ENCODE assay signal across 1 cellular context in genomic region chr7:131057015-131057518, GRCh38.
A peak's percentile ranks its signal among the peaks of the same experiment; 100 is the strongest.
TF ChIP-seq lines count a peak whose summit lies in the region.

No MANE protein-coding gene starts in this region.

TF ChIP-seq in HepG2, 621 proteins besides CTCF, POLR2A, EP300 and RAD21 (continued from another document and continues in another):
- TF ChIP-seq, protein P1, sequence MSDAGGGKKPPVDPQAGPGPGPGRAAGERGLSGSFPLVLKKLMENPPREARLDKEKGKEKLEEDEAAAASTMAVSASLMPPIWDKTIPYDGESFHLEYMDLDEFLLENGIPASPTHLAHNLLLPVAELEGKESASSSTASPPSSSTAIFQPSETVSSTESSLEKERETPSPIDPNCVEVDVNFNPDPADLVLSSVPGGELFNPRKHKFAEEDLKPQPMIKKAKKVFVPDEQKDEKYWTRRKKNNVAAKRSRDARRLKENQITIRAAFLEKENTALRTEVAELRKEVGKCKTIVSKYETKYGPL (CRISPR knock-in tag; IDR thresholded peaks at IDR 0.05): peak; percentile 92
- TF ChIP-seq ZNF3 (CRISPR knock-in tag; IDR thresholded peaks at IDR 0.05) (0 out of 2 replicates have a peak, but pooled peaks have one; percentile 21), ZNF788 (CRISPR knock-in tag; IDR thresholded peaks at IDR 0.05; ENCODE audit: borderline replicate concordance) (peak; percentile 21; the same call in 1 of the 2 replicates), YEATS4 (CRISPR knock-in tag; IDR thresholded peaks at IDR 0.05; ENCODE audit: borderline replicate concordance) (peak; percentile 58; the same call in 1 of the 2 replicates), SAP130 (CRISPR knock-in tag; IDR thresholded peaks at IDR 0.05; ENCODE audit: low read depth) (peak; percentile 90), ZBTB3 (CRISPR knock-in tag; IDR thresholded peaks at IDR 0.05; ENCODE audit: borderline replicate concordance, low read depth) (no peak), HNF1B (CRISPR knock-in tag; IDR thresholded peaks at IDR 0.05) (peak; percentile 75), NFIC (IDR thresholded peaks at IDR 0.05; ENCODE audit: low read length) (peak; percentile 94), ZNF549 (CRISPR knock-in tag; IDR thresholded peaks at IDR 0.05) (no peak), ATAD3A (CRISPR knock-in tag; IDR thresholded peaks at IDR 0.05) (no peak), FIP1L1 (IDR thresholded peaks at IDR 0.05; ENCODE audit: borderline replicate concordance, insufficient read depth, low read depth, low read length) (no peak), RFX3 (CRISPR knock-in tag; IDR thresholded peaks at IDR 0.05) (peak; percentile 46; the same call in 1 of the 2 replicates), MEIS2 (CRISPR knock-in tag; IDR thresholded peaks at IDR 0.05) (0 out of 2 replicates have a peak, but pooled peaks have one; percentile 61), HOXA3 (CRISPR knock-in tag; IDR thresholded peaks at IDR 0.05) (no peak; the same call in 1 of the 2 replicates), ZNF737 (CRISPR knock-in tag; IDR thresholded peaks at IDR 0.05; ENCODE audit: borderline replicate concordance) (no peak), MLXIP (CRISPR knock-in tag; IDR thresholded peaks at IDR 0.05; ENCODE audit: borderline replicate concordance) (peak; percentile 96), POGZ (CRISPR knock-in tag; IDR thresholded peaks at IDR 0.05) (peak; percentile 81), GFI1 (CRISPR knock-in tag; IDR thresholded peaks at IDR 0.05; ENCODE audit: borderline replicate concordance) (peak; percentile 64; the same call in 1 of the 2 replicates), NFYB (CRISPR knock-in tag; IDR thresholded peaks at IDR 0.05) (no peak), ZFYVE20 (CRISPR knock-in tag; IDR thresholded peaks at IDR 0.05; ENCODE audit: borderline replicate concordance, low read depth) (no peak), ZHX2 (IDR thresholded peaks at IDR 0.05; ENCODE audit: low read depth) (no peak), ZHX2 (CRISPR knock-in tag; IDR thresholded peaks at IDR 0.05; ENCODE audit: borderline replicate concordance) (no peak; the same call in 1 of the 2 replicates), KAT2B (IDR thresholded peaks at IDR 0.05; ENCODE audit: borderline replicate concordance, low read depth, low read length) (no peak), TBX3 (IDR thresholded peaks at IDR 0.05; ENCODE audit: borderline replicate concordance) (no peak), SALL2 (CRISPR knock-in tag; IDR thresholded peaks at IDR 0.05) (no peak), ZSCAN12 (CRISPR knock-in tag; IDR thresholded peaks at IDR 0.05) (no peak), PAWR (CRISPR knock-in tag; IDR thresholded peaks at IDR 0.05; ENCODE audit: borderline replicate concordance) (no peak), MED13 (CRISPR knock-in tag; IDR thresholded peaks at IDR 0.05) (peak; percentile 59; the same call in 1 of the 2 replicates), ZNF431 (CRISPR knock-in tag; IDR thresholded peaks at IDR 0.05; ENCODE audit: borderline replicate concordance, low read depth) (no peak), DZIP1 (CRISPR knock-in tag; IDR thresholded peaks at IDR 0.05) (no peak), SALL1 (CRISPR knock-in tag; IDR thresholded peaks at IDR 0.05) (peak; percentile 57; the same call in 1 of the 2 replicates), ZFP62 (CRISPR knock-in tag; IDR thresholded peaks at IDR 0.05) (no peak), HNRNPUL1 (IDR thresholded peaks at IDR 0.05; ENCODE audit: low read depth, low read length) (no peak), ZNF570 (CRISPR knock-in tag; IDR thresholded peaks at IDR 0.05; ENCODE audit: borderline replicate concordance) (no peak), EED (CRISPR knock-in tag; IDR thresholded peaks at IDR 0.05) (no peak), NPAS2 (CRISPR knock-in tag; IDR thresholded peaks at IDR 0.05; ENCODE audit: borderline replicate concordance) (no peak), PPARG (CRISPR knock-in tag; conservative IDR thresholded peaks at IDR 0.05) (peak; percentile 71), PHF5A (CRISPR knock-in tag; IDR thresholded peaks at IDR 0.05; ENCODE audit: low read depth, unreplicated experiment) (no peak), ZMYM4 (CRISPR knock-in tag; IDR thresholded peaks at IDR 0.05) (peak; percentile 84), ZFP36L1 (CRISPR knock-in tag; IDR thresholded peaks at IDR 0.05) (peak; percentile 95; the same call in 1 of the 2 replicates), ZBTB21 (CRISPR knock-in tag; IDR thresholded peaks at IDR 0.05) (peak; percentile 38; the same call in 1 of the 2 replicates), ASH2L (IDR thresholded peaks at IDR 0.05; ENCODE audit: insufficient read length, low read depth, low read length) (peak; percentile 27), KMT2B (CRISPR knock-in tag; IDR thresholded peaks at IDR 0.05) (peak; percentile 69), CENPBD1 (CRISPR knock-in tag; IDR thresholded peaks at IDR 0.05; ENCODE audit: borderline replicate concordance, low read depth) (no peak), HOXD1 (CRISPR knock-in tag; IDR thresholded peaks at IDR 0.05) (no peak; the same call in 1 of the 2 replicates), ZNF670 (CRISPR knock-in tag; IDR thresholded peaks at IDR 0.05; ENCODE audit: borderline replicate concordance) (0 out of 2 replicates have a peak, but pooled peaks have one; percentile 66), CC2D1A (CRISPR knock-in tag; IDR thresholded peaks at IDR 0.05) (no peak)
- TF ChIP-seq, protein P2, sequence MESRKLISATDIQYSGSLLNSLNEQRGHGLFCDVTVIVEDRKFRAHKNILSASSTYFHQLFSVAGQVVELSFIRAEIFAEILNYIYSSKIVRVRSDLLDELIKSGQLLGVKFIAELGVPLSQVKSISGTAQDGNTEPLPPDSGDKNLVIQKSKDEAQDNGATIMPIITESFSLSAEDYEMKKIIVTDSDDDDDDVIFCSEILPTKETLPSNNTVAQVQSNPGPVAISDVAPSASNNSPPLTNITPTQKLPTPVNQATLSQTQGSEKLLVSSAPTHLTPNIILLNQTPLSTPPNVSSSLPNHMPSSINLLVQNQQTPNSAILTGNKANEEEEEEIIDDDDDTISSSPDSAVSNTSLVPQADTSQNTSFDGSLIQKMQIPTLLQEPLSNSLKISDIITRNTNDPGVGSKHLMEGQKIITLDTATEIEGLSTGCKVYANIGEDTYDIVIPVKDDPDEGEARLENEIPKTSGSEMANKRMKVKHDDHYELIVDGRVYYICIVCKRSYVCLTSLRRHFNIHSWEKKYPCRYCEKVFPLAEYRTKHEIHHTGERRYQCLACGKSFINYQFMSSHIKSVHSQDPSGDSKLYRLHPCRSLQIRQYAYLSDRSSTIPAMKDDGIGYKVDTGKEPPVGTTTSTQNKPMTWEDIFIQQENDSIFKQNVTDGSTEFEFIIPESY (CRISPR knock-in tag; IDR thresholded peaks at IDR 0.05): 0 out of 2 replicates have a peak, but pooled peaks have one; percentile 24
- TF ChIP-seq, protein P3, sequence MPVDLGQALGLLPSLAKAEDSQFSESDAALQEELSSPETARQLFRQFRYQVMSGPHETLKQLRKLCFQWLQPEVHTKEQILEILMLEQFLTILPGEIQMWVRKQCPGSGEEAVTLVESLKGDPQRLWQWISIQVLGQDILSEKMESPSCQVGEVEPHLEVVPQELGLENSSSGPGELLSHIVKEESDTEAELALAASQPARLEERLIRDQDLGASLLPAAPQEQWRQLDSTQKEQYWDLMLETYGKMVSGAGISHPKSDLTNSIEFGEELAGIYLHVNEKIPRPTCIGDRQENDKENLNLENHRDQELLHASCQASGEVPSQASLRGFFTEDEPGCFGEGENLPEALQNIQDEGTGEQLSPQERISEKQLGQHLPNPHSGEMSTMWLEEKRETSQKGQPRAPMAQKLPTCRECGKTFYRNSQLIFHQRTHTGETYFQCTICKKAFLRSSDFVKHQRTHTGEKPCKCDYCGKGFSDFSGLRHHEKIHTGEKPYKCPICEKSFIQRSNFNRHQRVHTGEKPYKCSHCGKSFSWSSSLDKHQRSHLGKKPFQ (CRISPR knock-in tag; IDR thresholded peaks at IDR 0.05; ENCODE audit: insufficient replicate concordance): no peak
- TF ChIP-seq, protein P4, sequence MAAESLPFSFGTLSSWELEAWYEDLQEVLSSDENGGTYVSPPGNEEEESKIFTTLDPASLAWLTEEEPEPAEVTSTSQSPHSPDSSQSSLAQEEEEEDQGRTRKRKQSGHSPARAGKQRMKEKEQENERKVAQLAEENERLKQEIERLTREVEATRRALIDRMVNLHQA (CRISPR knock-in tag; IDR thresholded peaks at IDR 0.05): no peak
